ENCODE assay signal across 8 cellular contexts in genomic region chr2:27133195-27133875, GRCh38.
DNase-seq lines count a peak whose midpoint lies in the region.

No MANE protein-coding gene starts in this region.

- H3K4me1 ChIP-seq in iPS-20b (ENCODE audit: insufficient read depth, low read length), result peaks cover 8% of the 10 kb centered on the region

- peak overlapping the region; percentile 83 for H3K4me3 ChIP-seq in iPS-20b (ENCODE audit: low read length)

- peak overlapping the region; percentile 90 for H3K9ac ChIP-seq in iPS-20b (ENCODE audit: low read depth, low read length)

- no peaks in the 10 kb centered on the region for H3K27me3 ChIP-seq in iPS-20b (ENCODE audit: insufficient read depth, low read length)

- no peaks in the 10 kb centered on the region for H3K9me3 ChIP-seq in iPS-20b (ENCODE audit: insufficient read depth, low read depth, low read length)

- DNase-seq in activated CD8-positive, alpha-beta memory T cell treated with anti-CD3 and anti-CD28 coated beads, Interleukin-2, amount 50 U/mL, for 48 hours, result peak; percentile 65
- no peak for DNase-seq in activated CD8-positive, alpha-beta memory T cell treated with anti-CD3 and anti-CD28 coated beads for 24 hours
- peak; percentile 31 for DNase-seq in activated naive CD4-positive, alpha-beta T cell treated with anti-CD3 and anti-CD28 coated beads, Interleukin-2, amount 50 U/mL, for 16 hours
- DNase-seq in stimulated activated CD8-positive, alpha-beta memory T cell treated with anti-CD3 and anti-CD28 coated beads, Interleukin-15, amount 100 ng/mL, for 48 hours (ENCODE audit: low read depth in 2 of 2), result peak; percentile 8 to 18
- no peak for DNase-seq in HPDE6-E6E7 (ENCODE audit: extremely low spot score)
- DNase-seq in germinal center (ENCODE audit: low spot score), result no peak
- no peak for DNase-seq in T-helper 9 cell

- peaks cover 36% of the 10 kb centered on the region for H3K36me3 ChIP-seq in iPS-20b (ENCODE audit: insufficient read depth, low read depth, low read length)

- no peak overlapping the region for H3K27ac ChIP-seq in iPS-20b (ENCODE audit: low read length)

Comparison
In these comparisons a context has a peak if more than half of its experiments do, and no peak if none do; other contexts are left out.
1. DNase-seq: peak in activated CD8-positive, alpha-beta memory T cell treated with anti-CD3 and anti-CD28 coated beads, Interleukin-2, amount 50 U/mL, for 48 hours (single experiment), activated naive CD4-positive, alpha-beta T cell treated with anti-CD3 and anti-CD28 coated beads, Interleukin-2, amount 50 U/mL, for 16 hours (single experiment) and stimulated activated CD8-positive, alpha-beta memory T cell treated with anti-CD3 and anti-CD28 coated beads, Interleukin-15, amount 100 ng/mL, for 48 hours (2 of 2); none in activated CD8-positive, alpha-beta memory T cell treated with anti-CD3 and anti-CD28 coated beads for 24 hours (single experiment), HPDE6-E6E7 (single experiment), germinal center (single experiment) and T-helper 9 cell (single experiment).